Comparison of ENCODE assay signal across 8 cellular contexts in genomic region chr16:50065241-50065623, GRCh38. TPM values are rescaled to one million over a fixed set of nuclear protein-coding genes. Genes with fewer than 3 reads are reported as not detected.
DNase-seq lines count a peak whose midpoint lies in the region; ATAC-seq and TF ChIP-seq lines count a peak whose summit lies in the region.

No MANE protein-coding gene starts in this region.

- H3K9me3 ChIP-seq in HCT116 (ENCODE audit: control insufficient read depth in 1 of 2, insufficient read depth in 1 of 2, low read depth in 1 of 2, low read length in 2 of 2), result no peaks in the 10 kb centered on the region
- H3K9me3 ChIP-seq in T-helper 17 cell (ENCODE audit: control insufficient read depth, low read length, poor library complexity, severe bottlenecking), result no peaks in the 10 kb centered on the region
- no peaks in the 10 kb centered on the region for H3K9me3 ChIP-seq in smooth muscle cell (replicated peaks; ENCODE audit: low read depth)

- H3K4me3 ChIP-seq in HCT116 (replicated peaks in 1 of 2; ENCODE audit: low read depth in 1 of 2, low read length in 2 of 2) (peak overlapping the region; percentile 36 to 79), fibroblast of villous mesenchyme (ENCODE audit: low read depth, low read length) (peak overlapping the region; percentile 99), smooth muscle cell (peak overlapping the region; percentile 100)

- H3K9me2 ChIP-seq in HCT116 (ENCODE audit: insufficient read depth), result no peaks in the 10 kb centered on the region

- no peak for TF ChIP-seq CTCF in HCT116 (IDR thresholded peaks at IDR 0.05 in 2 of 3, conservative IDR thresholded peaks at IDR 0.05 in 1 of 3; ENCODE audit: borderline replicate concordance in 1 of 3, insufficient read depth in 1 of 3, low read depth in 2 of 3, low read length in 2 of 3)
- no peak for TF ChIP-seq CTCF in fibroblast of villous mesenchyme (IDR thresholded peaks at IDR 0.05; ENCODE audit: insufficient read depth, low read depth, low read length)
- TF ChIP-seq CTCF in smooth muscle cell (IDR thresholded peaks at IDR 0.05; ENCODE audit: borderline replicate concordance, insufficient read depth, poor library complexity, severe bottlenecking), result no peak
- no peak for TF ChIP-seq CTCF in GM13977 (IDR thresholded peaks at IDR 0.05; ENCODE audit: extremely low read depth, insufficient read depth, missing control alignments)

- no peak for TF ChIP-seq RAD21 in HCT116 (IDR thresholded peaks at IDR 0.05; ENCODE audit: low read depth)

- RAD21 ChIA-PET in HCT116 (lab: Charles Lee; ENCODE audit: low non-redundant PET in 1 of 2, low total read pairs in 2 of 2, uncharacterized antibody in 2 of 2, unreplicated experiment in 2 of 2), result no interaction called here

- H3K4me2 ChIP-seq in HCT116 (ENCODE audit: low read length) (peak overlapping the region; percentile 91), smooth muscle cell (peak overlapping the region; percentile 100)

- no peaks in the 10 kb centered on the region for H3K27me3 Mint-ChIP-seq in T-helper 17 cell

- TSS peak; percentile 56 for BruUV-seq in HCT116 (replicated peaks; lab: Mats Ljungman, UMichigan)

- H3F3A ChIP-seq in smooth muscle cell (ENCODE audit: low read depth), result peaks cover 9% of the 10 kb centered on the region

- DNase-seq in HCT116 (ENCODE audit: low read depth, low spot score), result no peak
- DNase-seq in T-helper 17 cell, result no peak
- no peak for DNase-seq in fibroblast of villous mesenchyme (ENCODE audit: low read depth)
- DNase-seq in smooth muscle cell (lab: John Stamatoyannopoulos, UW; ENCODE audit: unreplicated experiment), result no peak
- DNase-seq in GM13977 (ENCODE audit: low spot score), result no peak
- no peak for DNase-seq in NOMO-1 treated with DMSO at 0.1 percent for 48 hours (lab: John Stamatoyannopoulos, UW; ENCODE audit: unreplicated experiment)
- no peak for DNase-seq in NCI-H1105 (lab: John Stamatoyannopoulos, UW)
- DNase-seq in cerebellar nuclear complex (lab: John Stamatoyannopoulos, UW), result no peak

- H3K4me3 Mint-ChIP-seq in T-helper 17 cell, result peak overlapping the region; percentile 98

- no peaks in the 10 kb centered on the region for H3K36me3 Mint-ChIP-seq in T-helper 17 cell (ENCODE audit: low read depth)

- CTCF ChIA-PET in HCT116 (lab: Charles Lee), result interaction anchor here (0.9 to 2.6 kb wide), 3 partner anchors 40 to 600 kb away, joined by 3 to 14 read pairs (median 12); partner anchors contain the start of gene CNEP1R1

- H3K36me3 ChIP-seq in HCT116 (ENCODE audit: control insufficient read depth in 1 of 2, insufficient read depth in 2 of 2, low read length in 2 of 2) (peaks cover 4 to 17% of the 10 kb centered on the region in 2 experiments; a peak in 3 of 4 replicates), smooth muscle cell (ENCODE audit: low read depth) (no peaks in the 10 kb centered on the region)

- ATAC-seq in HCT116 (no peak), T-helper 17 cell (no peak)

- H3K9ac ChIP-seq in HCT116 (ENCODE audit: low read length) (0 out of 2 replicates have a peak overlapping the region, but pooled peaks have one; percentile 34), smooth muscle cell (ENCODE audit: low read depth) (no peak overlapping the region)

- intact Hi-C loops in HCT116 (cut with micrococcal nuclease), result no loop called here

- peak overlapping the region; percentile 45 for H3K27ac Mint-ChIP-seq in T-helper 17 cell

- H3K27ac ChIP-seq in HCT116 (ENCODE audit: low read depth, low read length), result no peak overlapping the region
- no peak overlapping the region for H3K27ac ChIP-seq in smooth muscle cell (ENCODE audit: low read depth)

- no peak for TF ChIP-seq POLR2A in HCT116 (IDR thresholded peaks at IDR 0.05; ENCODE audit: borderline replicate concordance, extremely low read depth, insufficient read depth, insufficient read length)

- H3K79me2 ChIP-seq in HCT116 (ENCODE audit: insufficient read depth, low read length), result peaks cover 36% of the 10 kb centered on the region
- H3K79me2 ChIP-seq in smooth muscle cell (ENCODE audit: low read depth), result peaks cover 11% of the 10 kb centered on the region

- H4K20me1 ChIP-seq in HCT116 (ENCODE audit: insufficient read depth) (no peaks in the 10 kb centered on the region), smooth muscle cell (ENCODE audit: low read depth) (peaks cover 18% of the 10 kb centered on the region)

- in situ Hi-C loops in GM13977 (cut with MboI; ENCODE audit: low pct_unique_long_range_greater_than_20kb, low sequenced_read_pairs, unreplicated experiment), result loop anchor here (10.0 kb wide), 1 partner anchor 150 kb away; no protein-coding TSS in a partner anchor

- 83% methylated on average over 8 of the region's 8 CpGs for WGBS in smooth muscle cell (ENCODE audit: low lambda C conversion rate)

- peaks cover 23% of the 10 kb centered on the region for H3K4me1 Mint-ChIP-seq in T-helper 17 cell

- H3K27me3 ChIP-seq in HCT116 (ENCODE audit: insufficient read depth, low read length) (no peaks in the 10 kb centered on the region), smooth muscle cell (ENCODE audit: low read depth) (no peaks in the 10 kb centered on the region)

- H2AFZ ChIP-seq in HCT116 (ENCODE audit: low read depth, low read length, poor library complexity, severe bottlenecking) (peak overlapping the region; percentile 94), smooth muscle cell (ENCODE audit: low read depth) (peak overlapping the region; percentile 52)

- POLR2A ChIA-PET in HCT116 (lab: Charles Lee), result interaction anchor here (1.0 to 1.2 kb wide), 3 partner anchors 9 to 145 kb away, joined by 3 to 4 read pairs (median 3); partner anchors contain the start of gene CNEP1R1

- peaks cover 0 to 14% of the 10 kb centered on the region in 2 experiments; a peak in 2 of 4 replicates for H3K4me1 ChIP-seq in HCT116 (ENCODE audit: control insufficient read depth in 1 of 2, insufficient read depth in 2 of 2, low read length in 2 of 2)
- peaks cover 3% of the 10 kb centered on the region for H3K4me1 ChIP-seq in smooth muscle cell (ENCODE audit: low read depth)

TF ChIP-seq in HCT116, 20 proteins besides CTCF, POLR2A, EP300 and RAD21:
- TF ChIP-seq CEBPB (IDR thresholded peaks at IDR 0.05; ENCODE audit: low read depth) (no peak), EZH2 (IDR thresholded peaks at IDR 0.05) (no peak), TCF7L2 (IDR thresholded peaks at IDR 0.05; ENCODE audit: borderline replicate concordance, extremely low read depth, insufficient read depth, insufficient read length) (no peak), FOSL1 (IDR thresholded peaks at IDR 0.05; ENCODE audit: low read depth) (no peak)
- TF ChIP-seq, protein P1, sequence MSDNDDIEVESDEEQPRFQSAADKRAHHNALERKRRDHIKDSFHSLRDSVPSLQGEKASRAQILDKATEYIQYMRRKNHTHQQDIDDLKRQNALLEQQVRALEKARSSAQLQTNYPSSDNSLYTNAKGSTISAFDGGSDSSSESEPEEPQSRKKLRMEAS (IDR thresholded peaks at IDR 0.05), result peak; percentile 3; the same call in 1 of the 2 replicates

RNA-seq across cellular contexts. Expression of gene HEATR3, which starts 0.5 kb away (rescaled TPM):
- total RNA-seq in HCT116 (2021; ENCODE audit: unreplicated experiment), result 16.3 TPM
- polyA plus RNA-seq in HCT116 (2012), result 5.4 and 7.3 TPM in 2 replicates
- 10 to 100 TPM; 10.9 to 12.0 TPM for total RNA-seq in T-helper 17 cell
- total RNA-seq in fibroblast of villous mesenchyme, result 31.2 and 34.5 TPM in 2 replicates
- total RNA-seq in smooth muscle cell, result 7.2 and 9.1 TPM in 2 replicates
- polyA plus RNA-seq in smooth muscle cell, result 3.1 and 3.6 TPM in 2 replicates

RNA-seq across cellular contexts. Expression of gene CNEP1R1, which starts 40.2 kb away (rescaled TPM):
- 14.6 TPM for total RNA-seq in HCT116 (2021; ENCODE audit: unreplicated experiment)
- polyA plus RNA-seq in HCT116 (2012), result 7.0 and 9.0 TPM in 2 replicates
- total RNA-seq in T-helper 17 cell, result 10 to 100 TPM; 32.6 to 32.8 TPM
- total RNA-seq in fibroblast of villous mesenchyme, result 26.7 and 44.5 TPM in 2 replicates
- total RNA-seq in smooth muscle cell, result 21.3 and 37.9 TPM in 2 replicates
- 21.1 and 31.7 TPM in 2 replicates for polyA plus RNA-seq in smooth muscle cell
